In genomic region chr9:93599571-93600403, GRCh38 we compare ENCODE assay signal across 10 cellular contexts. TPM values are rescaled to one million over a fixed set of nuclear protein-coding genes. Genes with fewer than 3 reads are reported as not detected.
DNase-seq lines count a peak whose midpoint lies in the region; ATAC-seq and TF ChIP-seq lines count a peak whose summit lies in the region.
"Had no signal": no experiment of that assay in that cellular context is flagged by ENCODE, and none has a peak within 500 bp of the region (broad histone marks: within the 10 kb centered on the region; RNA-seq: fewer than 3 reads in every experiment).

No MANE protein-coding gene starts in this region.

- DNase-seq in natural killer cell = no peak
- DNase-seq in natural killer cell treated with Interleukin-12 subunit alpha and Interleukin-12 subunit beta and Interleukin-15 and Interleukin-18, amount 100 ng/mL, for 72 hours (ENCODE audit: low spot score) = no peak
- DNase-seq in RWPE2 (ENCODE audit: low spot score) = no peak
- peak; percentile 56 for DNase-seq in islet precursor cell
- peak; percentile 46 to 59 for DNase-seq in aorta
- no peak for DNase-seq in OCI-LY7 (ENCODE audit: low spot score)
- no peak for DNase-seq in KBM-7
- DNase-seq: SK-N-SH had no signal

- H3K27me3 Mint-ChIP-seq in natural killer cell (ENCODE audit: low read depth in 2 of 2) = no peaks in the 10 kb centered on the region
- no peaks in the 10 kb centered on the region for H3K27me3 Mint-ChIP-seq in natural killer cell treated with Interleukin-12 subunit alpha and Interleukin-12 subunit beta and Interleukin-15 and Interleukin-18, amount 100 ng/mL, for 72 hours

- no peaks in the 10 kb centered on the region for H3K36me3 Mint-ChIP-seq in natural killer cell
- no peaks in the 10 kb centered on the region for H3K36me3 Mint-ChIP-seq in natural killer cell treated with Interleukin-12 subunit alpha and Interleukin-12 subunit beta and Interleukin-15 and Interleukin-18, amount 100 ng/mL, for 72 hours

- no TSS peak for BruUV-seq in OCI-LY7 (replicated peaks; lab: Mats Ljungman, UMichigan)

- no peaks in the 10 kb centered on the region for H3K9me3 ChIP-seq in RWPE2 (ENCODE audit: severe bottlenecking)
- H3K9me3 ChIP-seq in aorta (ENCODE audit: control insufficient read depth, low read length) = no peaks in the 10 kb centered on the region
- no peaks in the 10 kb centered on the region for H3K9me3 ChIP-seq in OCI-LY7 (ENCODE audit: low read length)
- H3K9me3 ChIP-seq: SK-N-SH had no signal

- TF ChIP-seq CTCF in natural killer cell (IDR thresholded peaks at IDR 0.05) (no peak), RWPE2 (IDR thresholded peaks at IDR 0.05; ENCODE audit: poor library complexity, severe bottlenecking) (no peak), OCI-LY7 (conservative IDR thresholded peaks at IDR 0.05; ENCODE audit: low read length) (no peak)

- intact Hi-C loops in natural killer cell (cut with micrococcal nuclease) = no loop called here
- intact Hi-C loops in aorta (cut with DNase I) = no loop called here
- intact Hi-C loops in OCI-LY7 (cut with micrococcal nuclease; ENCODE audit: unreplicated experiment) = no loop called here

- WGBS in aorta, 2 donors = 75 to 86% methylated on average over 17 of the region's 17 CpGs

- H3K4me1 ChIP-seq in RWPE2 (ENCODE audit: insufficient read depth, poor library complexity, severe bottlenecking) (peaks cover 9% of the 10 kb centered on the region), aorta (ENCODE audit: control insufficient read depth in 1 of 2, insufficient read depth in 2 of 2, low read length in 2 of 2) (no peaks in the 10 kb centered on the region), OCI-LY7 (ENCODE audit: insufficient read depth, low read length, poor library complexity, severe bottlenecking) (peaks cover 9% of the 10 kb centered on the region)

- in situ Hi-C loops in KBM-7 (cut with MboI; ENCODE audit: low pct_unique_long_range_greater_than_20kb, low sequenced_read_pairs) = loop anchor here (25.0 kb wide), 1 partner anchor 88 kb away; no protein-coding TSS in a partner anchor

- H4K20me1 ChIP-seq in OCI-LY7 (ENCODE audit: insufficient read depth, low read length) = no peaks in the 10 kb centered on the region

- H3K79me2 ChIP-seq in OCI-LY7 (ENCODE audit: insufficient read depth, low read depth, low read length) = no peaks in the 10 kb centered on the region

- H3K27ac ChIP-seq in RWPE2 (ENCODE audit: poor library complexity, severe bottlenecking) (peak overlapping the region; percentile 46), aorta (ENCODE audit: low read depth in 1 of 2, low read length in 2 of 2) (no peak overlapping the region), OCI-LY7 (ENCODE audit: low read depth, low read length, poor library complexity, severe bottlenecking) (no peak overlapping the region)

- peak in 2 of 3 donors; percentile 18 to 29 for ATAC-seq in natural killer cell
- no peak for ATAC-seq in natural killer cell treated with Interleukin-12 subunit alpha and Interleukin-12 subunit beta and Interleukin-15 and Interleukin-18, amount 100 ng/mL, for 72 hours
- ATAC-seq in RWPE2 (ENCODE audit: low read depth) = no peak
- no peak for ATAC-seq in aorta (ENCODE audit: low FRiP score)
- no peak for ATAC-seq in HG02884 (IDR thresholded peaks at IDR 0.05; ENCODE audit: unreplicated experiment)

- H3K9me2 ChIP-seq in OCI-LY7 (ENCODE audit: insufficient read depth, low read length) = no peaks in the 10 kb centered on the region
- H3K9me2 ChIP-seq: SK-N-SH had no signal

- no peaks in the 10 kb centered on the region for H3K36me3 ChIP-seq in RWPE2 (ENCODE audit: low read depth)
- H3K36me3 ChIP-seq in aorta (ENCODE audit: control insufficient read depth in 1 of 2, insufficient read depth in 2 of 2, low read length in 1 of 2) = no peaks in the 10 kb centered on the region
- H3K36me3 ChIP-seq in OCI-LY7 (ENCODE audit: insufficient read depth, low read length) = no peaks in the 10 kb centered on the region

- CTCF ChIA-PET in OCI-LY7 (lab: Charles Lee; ENCODE audit: unreplicated experiment) = no interaction called here

- H3K4me3 Mint-ChIP-seq in natural killer cell = peak overlapping the region; percentile 9
- H3K4me3 Mint-ChIP-seq in natural killer cell treated with Interleukin-12 subunit alpha and Interleukin-12 subunit beta and Interleukin-15 and Interleukin-18, amount 100 ng/mL, for 72 hours = no peak overlapping the region
- H3K4me3 Mint-ChIP-seq: neural crest cell had no signal

- H3K4me3 ChIP-seq in RWPE2 (ENCODE audit: severe bottlenecking) = no peak overlapping the region
- no peak overlapping the region for H3K4me3 ChIP-seq in aorta (ENCODE audit: low read length in 2 of 2)
- no peak overlapping the region for H3K4me3 ChIP-seq in OCI-LY7 (ENCODE audit: low read depth, low read length, poor library complexity, severe bottlenecking)

- no peak overlapping the region for H3K4me2 ChIP-seq in OCI-LY7 (ENCODE audit: low read length)
- H3K4me2 ChIP-seq: SK-N-SH had no signal

- H3K27me3 ChIP-seq in RWPE2 (ENCODE audit: insufficient read depth, poor library complexity, severe bottlenecking) (no peaks in the 10 kb centered on the region), aorta (ENCODE audit: control insufficient read depth in 1 of 2, insufficient read depth in 2 of 2, low read length in 1 of 2) (no peaks in the 10 kb centered on the region)

- peak overlapping the region in 1 of 2 donors; percentile 82 for H3K27ac Mint-ChIP-seq in natural killer cell
- no peak overlapping the region for H3K27ac Mint-ChIP-seq in natural killer cell treated with Interleukin-12 subunit alpha and Interleukin-12 subunit beta and Interleukin-15 and Interleukin-18, amount 100 ng/mL, for 72 hours

- POLR2A ChIA-PET in OCI-LY7 (lab: Charles Lee) = no interaction called here

- no peaks in the 10 kb centered on the region for H3K9me3 Mint-ChIP-seq in natural killer cell
- H3K9me3 Mint-ChIP-seq in natural killer cell treated with Interleukin-12 subunit alpha and Interleukin-12 subunit beta and Interleukin-15 and Interleukin-18, amount 100 ng/mL, for 72 hours = no peaks in the 10 kb centered on the region

- H2AFZ ChIP-seq in OCI-LY7 (ENCODE audit: low read length) = no peak overlapping the region

- H3K4me1 Mint-ChIP-seq in natural killer cell = peaks cover 55 to 61% of the 10 kb centered on the region in 2 donors
- H3K4me1 Mint-ChIP-seq in natural killer cell treated with Interleukin-12 subunit alpha and Interleukin-12 subunit beta and Interleukin-15 and Interleukin-18, amount 100 ng/mL, for 72 hours (ENCODE audit: low read depth in 2 of 2) = peaks cover 36 to 40% of the 10 kb centered on the region in 2 donors

RNA-seq across cellular contexts. Expression of gene PHF2, which starts 23.4 kb away (rescaled TPM):
- total RNA-seq in natural killer cell (10 to 100 TPM; 24.8 to 28.1 (median 26.4) TPM), aorta (10 to 100 TPM; 29.2 to 32.4 TPM), OCI-LY7 (2022) (23.7 and 24.6 TPM in 2 replicates)
- total RNA-seq in natural killer cell treated with Interleukin-12 subunit alpha and Interleukin-12 subunit beta and Interleukin-15 and Interleukin-18, amount 100 ng/mL, for 72 hours = 10 to 100 TPM; 14.9 to 19.5 TPM
- 10 to 100 TPM; 10.3 to 26.7 TPM for polyA plus RNA-seq in aorta
- total RNA-seq in OCI-LY7 (2014; rRNA removed; shearing (Covaris generic)) = 18.9 and 20.6 TPM in 2 replicates

Comparison
In these comparisons a context has a peak if more than half of its experiments do, and no peak if none do; other contexts are left out.
1. ATAC-seq: peak in natural killer cell (2 of 3); none in natural killer cell treated with Interleukin-12 subunit alpha and Interleukin-12 subunit beta and Interleukin-15 and Interleukin-18, amount 100 ng/mL, for 72 hours (0 of 2), RWPE2 (single experiment), aorta (single experiment) and HG02884 (single experiment).
2. DNase-seq: peak in islet precursor cell (single experiment) and aorta (2 of 2); none in natural killer cell (single experiment), natural killer cell treated with Interleukin-12 subunit alpha and Interleukin-12 subunit beta and Interleukin-15 and Interleukin-18, amount 100 ng/mL, for 72 hours (single experiment), RWPE2 (single experiment), OCI-LY7 (single experiment) and KBM-7 (single experiment).